Comparison of ENCODE assay signal across 1 cellular context in genomic region chr3:113695818-113696645, GRCh38.
TF ChIP-seq lines count a peak whose summit lies in the region.

USF3 (minus strand) TSS chr3:113696642; CDS start chr3:113674878, 21,764 bp downstream.

TF ChIP-seq in HepG2, 621 proteins besides CTCF, POLR2A, EP300 and RAD21 (continued from another document):
- TF ChIP-seq ZNF580 (CRISPR knock-in tag; IDR thresholded peaks at IDR 0.05; ENCODE audit: borderline replicate concordance, low read depth) (peak; percentile 50; the same call in 1 of the 2 replicates), ETV5 (CRISPR knock-in tag; IDR thresholded peaks at IDR 0.05; ENCODE audit: borderline replicate concordance) (no peak; the same call in 1 of the 2 replicates), BRF2 (CRISPR knock-in tag; IDR thresholded peaks at IDR 0.05) (no peak), TCF12 (IDR thresholded peaks at IDR 0.05) (no peak), TCF12 (CRISPR knock-in tag; IDR thresholded peaks at IDR 0.05) (no peak), PREB (CRISPR knock-in tag; IDR thresholded peaks at IDR 0.05) (no peak), HNF1B (CRISPR knock-in tag; IDR thresholded peaks at IDR 0.05) (no peak), IRF9 (CRISPR knock-in tag; IDR thresholded peaks at IDR 0.05; ENCODE audit: borderline replicate concordance) (no peak), BRCA1 (CRISPR knock-in tag; IDR thresholded peaks at IDR 0.05) (no peak), EED (CRISPR knock-in tag; IDR thresholded peaks at IDR 0.05) (no peak), ATAD3A (CRISPR knock-in tag; IDR thresholded peaks at IDR 0.05) (no peak), ZNF543 (CRISPR knock-in tag; IDR thresholded peaks at IDR 0.05) (0 out of 2 replicates have a peak, but pooled peaks have one; percentile 25), ZNF224 (CRISPR knock-in tag; IDR thresholded peaks at IDR 0.05) (no peak), SPEN (CRISPR knock-in tag; IDR thresholded peaks at IDR 0.05; ENCODE audit: low read depth) (peak; percentile 71; the same call in 1 of the 2 replicates), ZUFSP (CRISPR knock-in tag; IDR thresholded peaks at IDR 0.05; ENCODE audit: borderline replicate concordance) (no peak), ZFYVE20 (CRISPR knock-in tag; IDR thresholded peaks at IDR 0.05; ENCODE audit: borderline replicate concordance, low read depth) (no peak), ZNF292 (CRISPR knock-in tag; IDR thresholded peaks at IDR 0.05; ENCODE audit: borderline replicate concordance, low read depth) (no peak), YEATS2 (CRISPR knock-in tag; IDR thresholded peaks at IDR 0.05; ENCODE audit: borderline replicate concordance) (no peak), ZNF589 (CRISPR knock-in tag; conservative IDR thresholded peaks at IDR 0.05) (no peak), RORA (CRISPR knock-in tag; IDR thresholded peaks at IDR 0.05) (no peak), FOXA1 (IDR thresholded peaks at IDR 0.05) (no peak), FOXA1 (CRISPR knock-in tag; IDR thresholded peaks at IDR 0.05) (no peak), FOSL2 (CRISPR knock-in tag; IDR thresholded peaks at IDR 0.05) (no peak), SP140L (CRISPR knock-in tag; IDR thresholded peaks at IDR 0.05; ENCODE audit: borderline replicate concordance) (no peak), GATA4 (IDR thresholded peaks at IDR 0.05; ENCODE audit: borderline replicate concordance, low read depth) (no peak), ZNF83 (CRISPR knock-in tag; IDR thresholded peaks at IDR 0.05; ENCODE audit: borderline replicate concordance) (0 out of 2 replicates have a peak, but pooled peaks have one; percentile 32), CHCHD3 (CRISPR knock-in tag; IDR thresholded peaks at IDR 0.05) (no peak), ZNF724P (CRISPR knock-in tag; IDR thresholded peaks at IDR 0.05; ENCODE audit: borderline replicate concordance) (0 out of 2 replicates have a peak, but pooled peaks have one; percentile 17), ZNF615 (CRISPR knock-in tag; IDR thresholded peaks at IDR 0.05; ENCODE audit: borderline replicate concordance) (no peak), ZNF572 (CRISPR knock-in tag; IDR thresholded peaks at IDR 0.05) (no peak), ZNF629 (CRISPR knock-in tag; conservative IDR thresholded peaks at IDR 0.05) (no peak)
